ENCODE assay signal across 16 cellular contexts in genomic region chr2:204900487-204900886, GRCh38.
DNase-seq lines count a peak whose midpoint lies in the region; ATAC-seq and TF ChIP-seq lines count a peak whose summit lies in the region.
"Had no signal": no experiment of that assay in that cellular context is flagged by ENCODE, and none has a peak within 500 bp of the region (broad histone marks: within the 10 kb centered on the region; RNA-seq: fewer than 3 reads in every experiment).

No MANE protein-coding gene starts in this region.

- no peak overlapping the region for H3K27ac ChIP-seq in CD4-positive, alpha-beta memory T cell (ENCODE audit: low read depth, low read length)
- peak overlapping the region; percentile 59 for H3K27ac ChIP-seq in VCaP
- H3K27ac ChIP-seq: thoracic aorta had no signal

- no peak for ATAC-seq in GM19467 (IDR thresholded peaks at IDR 0.05; ENCODE audit: unreplicated experiment)
- ATAC-seq in HG03196 (IDR thresholded peaks at IDR 0.05; ENCODE audit: unreplicated experiment), result no peak

- DNase-seq in CD4-positive, alpha-beta memory T cell, result no peak
- DNase-seq in HEK293T (ENCODE audit: extremely low spot score), result no peak
- DNase-seq in kidney tubule cell (ENCODE audit: low spot score), result peak; percentile 6
- DNase-seq in activated T-cell treated with anti-CD3 and anti-CD28 coated beads for 4 hours, result no peak
- DNase-seq in cardiac septum (ENCODE audit: low spot score), result no peak
- DNase-seq: activated CD4-positive, CD25-positive, alpha-beta regulatory T cell treated with anti-CD3 and anti-CD28 coated beads, Interleukin-2, amount 50 U/mL, for 72 hours; DMS79 treated with DMSO at 0.1 percent for 48 hours; MV-4-11; NCI-H2171; nucleus accumbens; stimulated activated CD4-positive, alpha-beta T cell treated with anti-CD3 and anti-CD28 coated beads, Interleukin-4, amount 100 ng/mL, for 24 hours; stimulated activated CD8-positive, alpha-beta memory T cell treated with anti-CD3 and anti-CD28 coated beads, Interleukin-4, amount 100 ng/mL, for 48 hours had no signal

- no peaks in the 10 kb centered on the region for H3K9me3 ChIP-seq in CD4-positive, alpha-beta memory T cell (ENCODE audit: control insufficient read depth in 1 of 2, low read length in 2 of 2)
- H3K9me3 ChIP-seq: thoracic aorta had no signal

- H3K36me3 Mint-ChIP-seq in CD4-positive, alpha-beta memory T cell, result peaks cover 5 to 16% of the 10 kb centered on the region in 2 donors

- no peak for TF ChIP-seq CTCF in VCaP (conservative IDR thresholded peaks at IDR 0.05)

- peak overlapping the region in 5 of 7 donors; percentile 18 to 81 (median 43) for H3K27ac Mint-ChIP-seq in CD4-positive, alpha-beta memory T cell

- no peaks in the 10 kb centered on the region for H3K27me3 ChIP-seq in CD4-positive, alpha-beta memory T cell (ENCODE audit: insufficient read depth, low read length)

- no peaks in the 10 kb centered on the region for H3K27me3 Mint-ChIP-seq in CD4-positive, alpha-beta memory T cell

- H3K4me3 Mint-ChIP-seq in CD4-positive, alpha-beta memory T cell, result peak overlapping the region in 7 of 8 donors; percentile 45 to 85 (median 77)

- H3K4me3 ChIP-seq in CD4-positive, alpha-beta memory T cell (ENCODE audit: low read length in 2 of 2), result no peak overlapping the region
- H3K4me3 ChIP-seq: thoracic aorta had no signal

- H3K4me1 ChIP-seq in CD4-positive, alpha-beta memory T cell (ENCODE audit: insufficient read depth, low read length), result peaks cover 16% of the 10 kb centered on the region

- peaks cover 2 to 22% (median 15%) of the 10 kb centered on the region in 8 donors for H3K9me3 Mint-ChIP-seq in CD4-positive, alpha-beta memory T cell

- POLR2A ChIA-PET in CD4-positive, alpha-beta memory T cell (lab: Charles Lee; ENCODE audit: partially characterized antibody), result interaction anchor here (1.7 kb wide), 1 partner anchor 15 kb away, joined by 3 read pairs; no protein-coding TSS in a partner anchor
- POLR2A ChIA-PET in HEK293T (lab: Yijun Ruan, JAX), result interaction anchor here (0.7 kb wide), 1 partner anchor 8 kb away, joined by 3 read pairs; no protein-coding TSS in a partner anchor

- CTCF ChIA-PET in CD4-positive, alpha-beta memory T cell (lab: Charles Lee; ENCODE audit: partially characterized antibody), result no interaction called here
- CTCF ChIA-PET in HEK293T (lab: Yijun Ruan, JAX), result interaction anchor here (0.6 kb wide), 1 partner anchor 985 kb away, joined by 3 read pairs; no protein-coding TSS in a partner anchor

- H3K36me3 ChIP-seq in CD4-positive, alpha-beta memory T cell (ENCODE audit: insufficient read depth, low read length), result no peaks in the 10 kb centered on the region
- H3K36me3 ChIP-seq: thoracic aorta had no signal

- peaks cover 10 to 24% (median 11%) of the 10 kb centered on the region in 4 donors for H3K4me1 Mint-ChIP-seq in CD4-positive, alpha-beta memory T cell

- intact Hi-C loops in CD4-positive, alpha-beta memory T cell (cut with micrococcal nuclease), result no loop called here
- intact Hi-C loops in cardiac septum (cut with DNase I), result no loop called here

TF ChIP-seq in HEK293T, 16 proteins besides CTCF, POLR2A, EP300 and RAD21:
- TF ChIP-seq ARNT (IDR thresholded peaks at IDR 0.05), result no peak
- no peak for TF ChIP-seq ELF4 (IDR thresholded peaks at IDR 0.05)
- no peak for TF ChIP-seq L3MBTL2 (conservative IDR thresholded peaks at IDR 0.05)
- TF ChIP-seq PKNOX1 (IDR thresholded peaks at IDR 0.05), result peak; percentile 85
- no peak for TF ChIP-seq ZNF384 (IDR thresholded peaks at IDR 0.05)
- TF ChIP-seq SP1 (IDR thresholded peaks at IDR 0.05), result no peak
- TF ChIP-seq CTBP1 (IDR thresholded peaks at IDR 0.05; ENCODE audit: borderline replicate concordance), result peak; percentile 65; the same call in 1 of the 2 replicates
- no peak for TF ChIP-seq FOXM1 (IDR thresholded peaks at IDR 0.05; ENCODE audit: borderline replicate concordance)
- no peak for TF ChIP-seq BHLHE40 (IDR thresholded peaks at IDR 0.05; ENCODE audit: borderline replicate concordance)
- no peak for TF ChIP-seq LEF1 (IDR thresholded peaks at IDR 0.05; ENCODE audit: borderline replicate concordance)
